ENCODE assay signal across 7 cellular contexts in the genomic region with DNA sequence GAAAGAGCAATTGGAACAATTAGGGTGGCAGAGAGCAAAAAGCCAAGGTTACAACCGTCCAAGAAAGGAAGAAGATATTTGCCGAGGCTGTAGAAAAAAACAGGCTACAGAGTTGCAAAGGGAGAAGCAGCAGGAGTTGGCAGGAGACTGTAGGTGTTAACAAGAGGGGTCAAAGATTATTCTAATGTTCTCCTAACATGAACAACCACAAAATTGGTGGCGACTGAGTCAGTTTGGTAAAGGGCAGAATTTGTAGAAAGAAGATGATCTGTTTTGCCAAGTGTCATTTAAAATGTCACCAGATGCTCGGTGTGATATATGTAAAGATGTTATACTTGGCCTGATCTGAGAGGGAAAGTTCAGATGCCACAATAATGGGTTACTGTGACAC. TPM values are rescaled to one million over a fixed set of nuclear protein-coding genes. Genes with fewer than 3 reads are reported as not detected.
DNase-seq lines count a peak whose midpoint lies in the region; ATAC-seq and TF ChIP-seq lines count a peak whose summit lies in the region.

No MANE protein-coding gene starts in this region.

- no peak overlapping the region for H2AFZ ChIP-seq in H9 (ENCODE audit: low read length)
- peak overlapping the region; percentile 12 for H2AFZ ChIP-seq in hepatocyte
- no peak overlapping the region for H2AFZ ChIP-seq in smooth muscle cell (ENCODE audit: low read depth)

- H3K79me1 ChIP-seq in H9 (ENCODE audit: insufficient read depth, low read depth, low read length, poor library complexity, severe bottlenecking), result no peaks in the 10 kb centered on the region

- no peak overlapping the region for H3K56ac ChIP-seq in H9 (ENCODE audit: insufficient read length, low read depth, low read length)

- WGBS in H9 (ENCODE audit: extremely low coverage, insufficient read length, low lambda C conversion rate), result no CpG with 5 or more reads among the region's 4 CpGs
- 25% methylated on average over 4 of the region's 4 CpGs for WGBS in hepatocyte (ENCODE audit: low lambda C conversion rate, missing lambda C conversion rate)
- 50% methylated on average over 4 of the region's 4 CpGs for WGBS in smooth muscle cell (ENCODE audit: low lambda C conversion rate)

- H2BK5ac ChIP-seq in H9 (ENCODE audit: insufficient read length, low read length), result no peak overlapping the region

- H3K18ac ChIP-seq in H9 (ENCODE audit: insufficient read length, low read depth, low read length), result peak overlapping the region; percentile 71

- H3K9me2 ChIP-seq in hepatocyte (replicated peaks; ENCODE audit: insufficient read depth), result no peaks in the 10 kb centered on the region

- H3K79me2 ChIP-seq in H9 (ENCODE audit: insufficient read depth, low read length) (no peaks in the 10 kb centered on the region; the same call in 1 of the 2 replicates), hepatocyte (peaks cover 66% of the 10 kb centered on the region), smooth muscle cell (ENCODE audit: low read depth) (peaks cover 12% of the 10 kb centered on the region)

- H2BK12ac ChIP-seq in H9 (ENCODE audit: insufficient read length, low read depth, low read length), result peak overlapping the region; percentile 64

- no peak for DNase-seq in H9
- DNase-seq in WERI-Rb-1, result no peak
- no peak for DNase-seq in hepatocyte (ENCODE audit: low spot score)
- no peak for DNase-seq in smooth muscle cell (lab: John Stamatoyannopoulos, UW; ENCODE audit: unreplicated experiment)
- DNase-seq in NCI-H226, result no peak
- no peak for DNase-seq in SW 1271 (lab: John Stamatoyannopoulos, UW)

- H2AK5ac ChIP-seq in H9 (ENCODE audit: insufficient read length, low read length), result no peak overlapping the region

- H3K4me3 Mint-ChIP-seq in H9, result peak overlapping the region; percentile 97 to 99

- peak overlapping the region; percentile 92 for H3T11ph ChIP-seq in H9 (ENCODE audit: low read length)

- peaks cover 13% of the 10 kb centered on the region for H3K23me2 ChIP-seq in H9 (ENCODE audit: insufficient read length, low read depth, low read length, poor library complexity, severe bottlenecking)

- H3K9me3 ChIP-seq in H9 (ENCODE audit: control insufficient read depth, low read depth, low read length), result no peaks in the 10 kb centered on the region
- no peaks in the 10 kb centered on the region for H3K9me3 ChIP-seq in WERI-Rb-1 (ENCODE audit: severe bottlenecking)
- no peaks in the 10 kb centered on the region for H3K9me3 ChIP-seq in hepatocyte (ENCODE audit: low read depth)
- H3K9me3 ChIP-seq in smooth muscle cell (replicated peaks; ENCODE audit: low read depth), result no peaks in the 10 kb centered on the region

- H3K36me3 ChIP-seq in WERI-Rb-1, result peaks cover 10% of the 10 kb centered on the region
- no peaks in the 10 kb centered on the region for H3K36me3 ChIP-seq in hepatocyte (replicated peaks; ENCODE audit: insufficient read depth, low read depth)
- no peaks in the 10 kb centered on the region for H3K36me3 ChIP-seq in smooth muscle cell (ENCODE audit: low read depth)

- H3K4me1 ChIP-seq in H9 (ENCODE audit: insufficient read depth, low read length) (peaks cover 5% of the 10 kb centered on the region; the same call in 1 of the 2 replicates), hepatocyte (ENCODE audit: insufficient read depth) (peaks cover 59% of the 10 kb centered on the region), smooth muscle cell (ENCODE audit: low read depth) (peaks cover 17% of the 10 kb centered on the region)

- no peak for TF ChIP-seq CTCF in H9 (conservative IDR thresholded peaks at IDR 0.05)
- no peak for TF ChIP-seq CTCF in WERI-Rb-1 (IDR thresholded peaks at IDR 0.05; ENCODE audit: low read depth, low read length)
- no peak for TF ChIP-seq CTCF in hepatocyte (IDR thresholded peaks at IDR 0.05; ENCODE audit: poor library complexity)
- TF ChIP-seq CTCF in smooth muscle cell (IDR thresholded peaks at IDR 0.05; ENCODE audit: borderline replicate concordance, insufficient read depth, poor library complexity, severe bottlenecking), result no peak

- no peaks in the 10 kb centered on the region; a peak in 2 of 5 replicates for H3K9me3 Mint-ChIP-seq in H9

- peak overlapping the region; percentile 33 for H2BK20ac ChIP-seq in H9 (ENCODE audit: low read depth, low read length, poor library complexity, severe bottlenecking)

- peak overlapping the region; percentile 76 for H3K4me3 ChIP-seq in WERI-Rb-1 (ENCODE audit: low read depth, low read length)
- H3K4me3 ChIP-seq in hepatocyte, result no peak overlapping the region
- peak overlapping the region; percentile 81 for H3K4me3 ChIP-seq in smooth muscle cell

- peak overlapping the region; percentile 97 for H2BK120ac ChIP-seq in H9 (ENCODE audit: low read depth, low read length, poor library complexity, severe bottlenecking)

- H3K4me1 Mint-ChIP-seq in H9, result peaks cover 35 to 41% of the 10 kb centered on the region in 2 experiments

- no peak overlapping the region for H3K23ac ChIP-seq in H9 (ENCODE audit: insufficient read length, low read depth, low read length)

- H4K5ac ChIP-seq in H9 (ENCODE audit: insufficient read length, low read depth, low read length), result no peak overlapping the region

- peak overlapping the region; percentile 82; the same call in 1 of the 2 replicates for H3K14ac ChIP-seq in H9 (ENCODE audit: insufficient read depth, low read length)

- H3K27me3 ChIP-seq in H9 (ENCODE audit: insufficient read depth, low read length) (no peaks in the 10 kb centered on the region), WERI-Rb-1 (ENCODE audit: insufficient read depth, low read depth, severe bottlenecking) (no peaks in the 10 kb centered on the region), hepatocyte (no peaks in the 10 kb centered on the region), smooth muscle cell (ENCODE audit: low read depth) (no peaks in the 10 kb centered on the region)

- H3K36me3 Mint-ChIP-seq in H9 (ENCODE audit: insufficient read depth in 1 of 3, low read depth in 3 of 3), result no peaks in the 10 kb centered on the region; a peak in 1 of 7 replicates

- no peaks in the 10 kb centered on the region for H4K20me1 ChIP-seq in H9 (ENCODE audit: control insufficient read depth, insufficient read depth, insufficient read length)
- no peaks in the 10 kb centered on the region for H4K20me1 ChIP-seq in hepatocyte (ENCODE audit: insufficient read depth, poor library complexity, severe bottlenecking)
- H4K20me1 ChIP-seq in smooth muscle cell (ENCODE audit: low read depth), result no peaks in the 10 kb centered on the region

- peak overlapping the region; percentile 12 to 97 (median 96); a peak in 6 of 7 replicates for H3K27ac Mint-ChIP-seq in H9

- no peak overlapping the region for H4K8ac ChIP-seq in H9 (replicated peaks; ENCODE audit: insufficient read length, low read depth, low read length)

- H3K9ac ChIP-seq in H9 (ENCODE audit: extremely low read depth, insufficient read length, low read length) (no peak overlapping the region), smooth muscle cell (ENCODE audit: low read depth) (peak overlapping the region; percentile 92)

- peak overlapping the region; percentile 78; the same call in 1 of the 2 replicates for H3K4ac ChIP-seq in H9 (ENCODE audit: low read depth, low read length)

- H2BK15ac ChIP-seq in H9 (ENCODE audit: low read depth, low read length), result no peak overlapping the region

- no peak overlapping the region for H4K91ac ChIP-seq in H9 (ENCODE audit: insufficient read length, low read depth, low read length)

- H3K27me3 Mint-ChIP-seq in H9 (ENCODE audit: low read depth), result no peaks in the 10 kb centered on the region; the same call in 1 of the 2 replicates

- H3F3A ChIP-seq in smooth muscle cell (ENCODE audit: low read depth), result peaks cover 7% of the 10 kb centered on the region

- no peak for ATAC-seq in HG02885 (IDR thresholded peaks at IDR 0.05; ENCODE audit: poor library complexity, unreplicated experiment)

- H3K4me2 ChIP-seq in H9 (ENCODE audit: insufficient read depth, insufficient read length, low read length) (peak overlapping the region; percentile 77), hepatocyte (peak overlapping the region; percentile 87), smooth muscle cell (peak overlapping the region; percentile 89)

- H3K27ac ChIP-seq in H9 (ENCODE audit: insufficient read length, low read depth, low read length), result peak overlapping the region; percentile 4
- H3K27ac ChIP-seq in WERI-Rb-1, result peak overlapping the region; percentile 1
- peak overlapping the region; percentile 80 for H3K27ac ChIP-seq in hepatocyte
- H3K27ac ChIP-seq in smooth muscle cell (ENCODE audit: low read depth), result peak overlapping the region; percentile 97

RNA-seq across cellular contexts. Expression of a gene that starts 0.4 kb away (rescaled TPM):
- total RNA-seq in H9 (2021), result 21.0 and 22.3 TPM in 2 replicates
- total RNA-seq in hepatocyte, result 20.3 and 26.5 TPM in 2 replicates
- 15.1 and 21.6 TPM in 2 replicates for polyA plus RNA-seq in hepatocyte
- 15.2 and 16.8 TPM in 2 replicates for total RNA-seq in smooth muscle cell
- 10.1 and 19.5 TPM in 2 replicates for polyA plus RNA-seq in smooth muscle cell

RNA-seq across cellular contexts. Expression of a gene that starts 1.1 kb away (rescaled TPM):
- total RNA-seq in H9 (2021), result 6.4 and 6.8 TPM in 2 replicates
- total RNA-seq in hepatocyte, result 15.9 and 18.5 TPM in 2 replicates
- 5.8 and 7.6 TPM in 2 replicates for polyA plus RNA-seq in hepatocyte
- total RNA-seq in smooth muscle cell, result 3.2 and 4.9 TPM in 2 replicates
- polyA plus RNA-seq in smooth muscle cell, result 2.4 and 8.5 TPM in 2 replicates

RNA-seq across cellular contexts. Expression of a gene that starts 25.8 kb away (rescaled TPM):
- 0.81 and 0.92 TPM in 2 replicates for total RNA-seq in H9 (2021)
- 7.5 and 7.9 TPM in 2 replicates for total RNA-seq in hepatocyte
- polyA plus RNA-seq in hepatocyte, result 8.8 and 9.0 TPM in 2 replicates
- total RNA-seq in smooth muscle cell, result 0.67 and 2.6 TPM in 2 replicates
- 0.19 and 0.31 TPM in 2 replicates for polyA plus RNA-seq in smooth muscle cell

RNA-seq across cellular contexts. Expression of a gene that starts 28.5 kb away (rescaled TPM):
- 1.2 and 1.5 TPM in 2 replicates for total RNA-seq in H9 (2021)
- 2.7 and 3.8 TPM in 2 replicates for total RNA-seq in hepatocyte
- 1.1 and 3.0 TPM in 2 replicates for polyA plus RNA-seq in hepatocyte
- 5.3 and 5.6 TPM in 2 replicates for total RNA-seq in smooth muscle cell
- polyA plus RNA-seq in smooth muscle cell, result 0.93 and 1.2 TPM in 2 replicates

RNA-seq across cellular contexts. Expression of a gene that starts 33.2 kb away (rescaled TPM):
- total RNA-seq in H9 (2021) (201 and 209 TPM in 2 replicates), hepatocyte (267 and 268 TPM in 2 replicates), smooth muscle cell (80.0 and 81.8 TPM in 2 replicates)
- polyA plus RNA-seq in hepatocyte (210 and 277 TPM in 2 replicates), smooth muscle cell (96.3 and 108 TPM in 2 replicates)

Comparison
In these comparisons a context has a peak if more than half of its experiments do, and no peak if none do; other contexts are left out.
1. H3K27ac ChIP-seq: peak in every context shown above with its lines; median percentile 97 in smooth muscle cell; 80 in hepatocyte; 4 in H9; 1 in WERI-Rb-1.